17 cellular contexts compared by ENCODE assay signal in genomic region chr11:75840560-75840959, GRCh38. TPM values are rescaled to one million over a fixed set of nuclear protein-coding genes. Genes with fewer than 3 reads are reported as not detected.
A peak's percentile ranks its signal among the peaks of the same experiment; 100 is the strongest.
DNase-seq lines count a peak whose midpoint lies in the region; ATAC-seq and TF ChIP-seq lines count a peak whose summit lies in the region.
"Had no signal": no experiment of that assay in that cellular context is flagged by ENCODE, and none has a peak within 500 bp of the region (broad histone marks: within the 10 kb centered on the region; RNA-seq: fewer than 3 reads in every experiment).

No MANE protein-coding gene starts in this region.

- H3K36me3 ChIP-seq in mammary epithelial cell (ENCODE audit: insufficient read depth, low read length) (no peaks in the 10 kb centered on the region), parathyroid adenoma (ENCODE audit: control insufficient read depth, insufficient read depth, low read length) (no peaks in the 10 kb centered on the region), upper lobe of right lung (no peaks in the 10 kb centered on the region)

- intact Hi-C loops in MCF 10A (cut with micrococcal nuclease) (no loop called here), mammary epithelial cell (cut with micrococcal nuclease) (no loop called here), upper lobe of right lung (cut with DNase I) (no loop called here)

- CTCF ChIA-PET in MCF 10A (lab: Yijun Ruan, JAX), result interaction anchor here (0.6 to 1.3 kb wide), 3 partner anchors 27 to 522 kb away, joined by 3 to 5 read pairs (median 3); no protein-coding TSS in a partner anchor
- CTCF ChIA-PET in mammary epithelial cell (lab: Charles Lee; ENCODE audit: low non-redundant PET), result no interaction called here

- H3K36me3 Mint-ChIP-seq in MCF 10A (ENCODE audit: insufficient read depth, unreplicated experiment) (peaks cover 5% of the 10 kb centered on the region), brain (peaks cover 12% of the 10 kb centered on the region)
- H3K36me3 Mint-ChIP-seq in T-helper 2 cell treated with Interferon-gamma antibody and Interleukin-4, amounts not matched to agents 5 μg/mL and 100 μg/mL, for 36 hours (ENCODE audit: low read depth), result peaks cover 9% of the 10 kb centered on the region

- H3K9ac ChIP-seq in mammary epithelial cell (ENCODE audit: insufficient read depth, low read length) (no peak overlapping the region), parathyroid adenoma (no peak overlapping the region)
- H3K9ac ChIP-seq: BLaER1 had no signal

- WGBS in mammary epithelial cell (ENCODE audit: low coverage, missing lambda C conversion rate), result 56% methylated on average over 1 of the region's 1 CpG

- H3K79me2 ChIP-seq in mammary epithelial cell (ENCODE audit: insufficient read depth, low read length) (peaks cover 22% of the 10 kb centered on the region), parathyroid adenoma (peaks cover 9% of the 10 kb centered on the region)

- in situ Hi-C loops in mammary epithelial cell (cut with MboI; ENCODE audit: low sequenced_read_pairs in 2 of 2), result no loop called here

- peak; percentile 61 for ATAC-seq in upper lobe of right lung
- ATAC-seq: CD8-positive, alpha-beta T cell had no signal

- H3K4me2 ChIP-seq in mammary epithelial cell (ENCODE audit: insufficient read depth, low read depth, low read length), result no peak overlapping the region
- no peak overlapping the region for H3K4me2 ChIP-seq in parathyroid adenoma (ENCODE audit: low read length)
- H3K4me2 ChIP-seq: BLaER1 had no signal

- H3K9me3 ChIP-seq in mammary epithelial cell (replicated peaks; ENCODE audit: insufficient read depth, low read length) (no peaks in the 10 kb centered on the region), parathyroid adenoma (ENCODE audit: control insufficient read depth, low read length) (no peaks in the 10 kb centered on the region), upper lobe of right lung (no peaks in the 10 kb centered on the region)

- H4K20me1 ChIP-seq in mammary epithelial cell (ENCODE audit: insufficient read depth, low read length), result no peaks in the 10 kb centered on the region

- H3K4me3 Mint-ChIP-seq in MCF 10A (ENCODE audit: unreplicated experiment) (no peak overlapping the region), brain (no peak overlapping the region)
- no peak overlapping the region for H3K4me3 Mint-ChIP-seq in T-helper 2 cell treated with Interferon-gamma antibody and Interleukin-4, amounts not matched to agents 5 μg/mL and 100 μg/mL, for 36 hours
- H3K4me3 Mint-ChIP-seq: CD8-positive, alpha-beta T cell had no signal

- H3K4me3 ChIP-seq in mammary epithelial cell (replicated peaks in 1 of 3; ENCODE audit: insufficient read depth in 1 of 3, low read depth in 2 of 3, low read length in 3 of 3) (no peak overlapping the region), parathyroid adenoma (ENCODE audit: low read depth, low read length) (no peak overlapping the region), upper lobe of right lung (no peak overlapping the region)
- H3K4me3 ChIP-seq: BLaER1 had no signal

- H3K27ac ChIP-seq in mammary epithelial cell (ENCODE audit: insufficient read depth, low read depth, low read length), result no peak overlapping the region
- H3K27ac ChIP-seq in parathyroid adenoma, result peak overlapping the region; percentile 44
- peak overlapping the region; percentile 64 for H3K27ac ChIP-seq in upper lobe of right lung
- H3K27ac ChIP-seq: BLaER1, HL-60 had no signal

- H3K27ac Mint-ChIP-seq in MCF 10A (ENCODE audit: low read depth, unreplicated experiment) (peak overlapping the region; percentile 42), brain (peak overlapping the region in 3 of 5 experiments; percentile 15 to 72 (median 29))
- no peak overlapping the region for H3K27ac Mint-ChIP-seq in T-helper 2 cell treated with Interferon-gamma antibody and Interleukin-4, amounts not matched to agents 5 μg/mL and 100 μg/mL, for 36 hours
- H3K27ac Mint-ChIP-seq: CD8-positive, alpha-beta T cell had no signal

- no peaks in the 10 kb centered on the region for H3K4me1 ChIP-seq in mammary epithelial cell (ENCODE audit: insufficient read depth, low read length)
- H3K4me1 ChIP-seq in parathyroid adenoma, result peaks cover 2% of the 10 kb centered on the region
- peaks cover 15% of the 10 kb centered on the region for H3K4me1 ChIP-seq in upper lobe of right lung

- POLR2A ChIA-PET in MCF 10A (lab: Yijun Ruan, JAX), result interaction anchor here (0.6 to 3.2 kb wide), 6 partner anchors 16 to 619 kb away, joined by 3 to 18 read pairs (median 3); partner anchors contain the start of gene UVRAG

- BruUV-seq in MCF 10A (replicated peaks; lab: Mats Ljungman, UMichigan) (no TSS peak), mammary epithelial cell (replicated peaks; lab: Mats Ljungman, UMichigan) (no TSS peak)

- H3K9me3 Mint-ChIP-seq in MCF 10A (ENCODE audit: unreplicated experiment) (no peaks in the 10 kb centered on the region), brain (peaks cover 0 to 7% (median under 1%) of the 10 kb centered on the region in 5 experiments)
- no peaks in the 10 kb centered on the region for H3K9me3 Mint-ChIP-seq in T-helper 2 cell treated with Interferon-gamma antibody and Interleukin-4, amounts not matched to agents 5 μg/mL and 100 μg/mL, for 36 hours
- H3K9me3 Mint-ChIP-seq: CD8-positive, alpha-beta T cell had no signal

- dilution Hi-C loops in mammary epithelial cell (cut with HindIII; ENCODE audit: low sequenced_read_pairs), result loop anchor here (10.0 kb wide), 1 partner anchor 56 kb away; no protein-coding TSS in a partner anchor

- H3K27me3 ChIP-seq in mammary epithelial cell (ENCODE audit: insufficient read depth, low read length), result no peaks in the 10 kb centered on the region
- no peaks in the 10 kb centered on the region for H3K27me3 ChIP-seq in parathyroid adenoma (ENCODE audit: control insufficient read depth, insufficient read depth, low read length)
- H3K27me3 ChIP-seq in upper lobe of right lung, result no peaks in the 10 kb centered on the region
- H3K27me3 ChIP-seq: BLaER1 had no signal

- H3K4me1 Mint-ChIP-seq in MCF 10A (ENCODE audit: insufficient read depth, unreplicated experiment) (peaks cover 22% of the 10 kb centered on the region), brain (peaks cover 23% of the 10 kb centered on the region)
- peaks cover 9% of the 10 kb centered on the region for H3K4me1 Mint-ChIP-seq in T-helper 2 cell treated with Interferon-gamma antibody and Interleukin-4, amounts not matched to agents 5 μg/mL and 100 μg/mL, for 36 hours (ENCODE audit: low read depth)

- H3K27me3 Mint-ChIP-seq in MCF 10A (ENCODE audit: insufficient read depth, unreplicated experiment), result no peaks in the 10 kb centered on the region
- no peaks in the 10 kb centered on the region for H3K27me3 Mint-ChIP-seq in brain
- H3K27me3 Mint-ChIP-seq in T-helper 2 cell treated with Interferon-gamma antibody and Interleukin-4, amounts not matched to agents 5 μg/mL and 100 μg/mL, for 36 hours (ENCODE audit: low read depth), result no peaks in the 10 kb centered on the region

- H2AFZ ChIP-seq in mammary epithelial cell (ENCODE audit: low read depth, low read length) (no peak overlapping the region), parathyroid adenoma (no peak overlapping the region)

- TF ChIP-seq CTCF in MCF 10A (IDR thresholded peaks at IDR 0.05; ENCODE audit: unreplicated experiment) (no peak), mammary epithelial cell (conservative IDR thresholded peaks at IDR 0.05 in 1 of 2, IDR thresholded peaks at IDR 0.05 in 1 of 2; ENCODE audit: extremely low read depth in 1 of 2, insufficient read depth in 1 of 2, low read depth in 1 of 2, low read length in 2 of 2) (no peak), brain (conservative IDR thresholded peaks at IDR 0.05) (no peak), parathyroid adenoma (IDR thresholded peaks at IDR 0.05) (no peak), upper lobe of right lung (IDR thresholded peaks at IDR 0.05) (no peak)

- DNase-seq in MCF 10A (ENCODE audit: unreplicated experiment), result peak; percentile 4
- no peak for DNase-seq in mammary epithelial cell
- DNase-seq in upper lobe of right lung, result no peak
- DNase-seq in glomerular visceral epithelial cell (ENCODE audit: extremely low spot score), result no peak
- no peak for DNase-seq in hippocampal formation (lab: John Stamatoyannopoulos, UW)
- DNase-seq in T-helper 2 cell treated with Interferon-gamma antibody and Interleukin-4, amounts not matched to agents 5 μg/mL and 100 μg/mL, for 36 hours (ENCODE audit: low spot score), result no peak
- DNase-seq: 8988T; CD8-positive, alpha-beta T cell; HCEC 1CT; NCI-H1417 treated with DMSO at 0.1 percent for 48 hours; NCI-H1930; NCI-H446; NK-92 treated with Interleukin-12 subunit alpha and Interleukin-12 subunit beta, amount 100 ng/mL, for 24 hours had no signal

RNA-seq across cellular contexts. Expression of gene UVRAG, which starts 25.6 kb away (rescaled TPM):
- 12.4 and 16.1 TPM in 2 replicates for total RNA-seq in MCF 10A (2022)
- 10 to 100 TPM; 17.5 to 20.4 TPM for total RNA-seq in mammary epithelial cell
- polyA plus RNA-seq in mammary epithelial cell, result 6.9 TPM
- polyA minus RNA-seq in mammary epithelial cell, result 18.1 TPM
- polyA plus RNA-seq in brain (ENCODE audit: insufficient read depth, low read depth, low replicate concordance), result 12.3 TPM
- 31.0 TPM for total RNA-seq in upper lobe of right lung
